ENCODE assay signal across 1 cellular context in the genomic region with DNA sequence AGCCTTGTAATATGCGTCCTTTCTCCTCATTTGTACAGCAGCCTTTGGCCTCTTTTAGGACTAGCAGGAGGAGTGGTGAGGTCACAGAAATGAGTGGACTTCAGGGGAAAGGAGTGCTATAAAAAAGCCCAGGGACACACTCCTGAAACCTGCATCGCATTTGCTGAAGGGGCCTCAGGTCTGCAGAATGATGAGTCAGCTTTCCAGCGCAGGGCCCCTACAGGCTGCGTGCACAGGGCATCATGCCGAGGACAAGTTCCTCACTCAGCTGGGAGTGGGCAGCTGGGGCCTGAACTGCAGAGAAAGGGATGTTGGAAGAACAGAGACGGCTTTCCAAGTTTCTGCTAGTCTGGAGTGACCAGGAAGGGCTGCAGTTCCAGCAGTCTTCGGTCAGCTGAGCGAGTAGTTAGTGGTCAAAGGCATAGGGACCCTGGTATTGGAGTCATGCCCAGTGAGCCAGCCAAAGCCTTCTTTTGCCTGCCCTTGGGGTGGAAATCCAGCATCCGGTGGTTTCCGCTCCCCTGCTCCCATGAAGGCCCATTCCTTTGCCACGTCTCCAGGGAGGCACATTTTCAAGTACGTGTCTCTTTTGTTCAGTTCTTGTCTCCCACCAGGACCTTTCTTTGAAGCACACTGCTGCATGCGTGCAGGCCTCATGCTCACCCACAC.
TF ChIP-seq lines count a peak whose summit lies in the region.

No MANE protein-coding gene starts in this region.

TF ChIP-seq in HepG2, 621 proteins besides CTCF, POLR2A, EP300 and RAD21:
- peak; percentile 70 to 89 for TF ChIP-seq MAFK (conservative IDR thresholded peaks at IDR 0.05 in 1 of 2, IDR thresholded peaks at IDR 0.05 in 1 of 2; ENCODE audit: low read length in 2 of 2)
- no peak for TF ChIP-seq ZNF790 (CRISPR knock-in tag; IDR thresholded peaks at IDR 0.05; ENCODE audit: borderline replicate concordance)
- peak; percentile 78 for TF ChIP-seq MAFF (IDR thresholded peaks at IDR 0.05; ENCODE audit: low read depth, low read length)
- TF ChIP-seq, protein P1, sequence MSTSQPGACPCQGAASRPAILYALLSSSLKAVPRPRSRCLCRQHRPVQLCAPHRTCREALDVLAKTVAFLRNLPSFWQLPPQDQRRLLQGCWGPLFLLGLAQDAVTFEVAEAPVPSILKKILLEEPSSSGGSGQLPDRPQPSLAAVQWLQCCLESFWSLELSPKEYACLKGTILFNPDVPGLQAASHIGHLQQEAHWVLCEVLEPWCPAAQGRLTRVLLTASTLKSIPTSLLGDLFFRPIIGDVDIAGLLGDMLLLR (CRISPR knock-in tag; IDR thresholded peaks at IDR 0.05), result no peak
